ENCODE assay signal across 9 cellular contexts in the genomic region with DNA sequence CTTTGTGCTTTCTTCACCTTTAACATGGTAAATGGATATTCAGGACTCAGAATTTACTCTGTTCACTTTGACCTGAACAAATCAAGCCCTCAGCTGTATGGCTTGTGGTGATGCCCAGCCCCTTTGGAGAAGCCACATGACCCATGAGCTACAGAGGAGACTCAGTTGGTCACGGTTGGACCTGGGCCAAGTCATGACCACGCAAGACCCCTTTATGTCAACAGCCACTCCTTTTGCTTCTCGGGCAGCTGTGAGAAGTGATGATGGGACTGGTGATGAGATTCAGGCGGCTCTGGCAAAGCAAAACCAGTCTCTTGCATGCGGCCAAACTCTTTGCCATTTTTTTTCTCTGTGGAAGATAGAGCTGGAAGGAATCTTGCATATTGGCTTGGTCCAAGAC.
"Had no signal": no experiment of that assay in that cellular context is flagged by ENCODE, and none has a peak within 500 bp of the region (broad histone marks: within the 10 kb centered on the region; RNA-seq: fewer than 3 reads in every experiment).

No MANE protein-coding gene starts in this region.

- H3K9ac ChIP-seq: GM23248 had no signal

- H3K4me1 Mint-ChIP-seq: GM23338 had no signal

- DNase-seq: GM23248, GOT3, H7, H9, HCEC 1CT, HFFc6 had no signal

- H3K27ac Mint-ChIP-seq: GM23338, H9, HFFc6 had no signal

- H2AFZ ChIP-seq: GM23248, GM23338 had no signal

- H3K4me2 ChIP-seq: GM23338 had no signal

- H3K9me3 ChIP-seq: HAP-1 had no signal

- ATAC-seq: GM23338, HCT116 had no signal

- H3K4me3 ChIP-seq: GM23248, GM23338, HAP-1 had no signal

- H3K36me3 ChIP-seq: HAP-1 had no signal

- H3K27ac ChIP-seq: GM23248 had no signal

- H3K9me3 Mint-ChIP-seq: H9 had no signal

- H3K4me3 Mint-ChIP-seq: GM23338, H9, HFFc6 had no signal

- H3K4me1 ChIP-seq: HAP-1 had no signal
